Comparison of ENCODE assay signal across 1 cellular context in the genomic region with DNA sequence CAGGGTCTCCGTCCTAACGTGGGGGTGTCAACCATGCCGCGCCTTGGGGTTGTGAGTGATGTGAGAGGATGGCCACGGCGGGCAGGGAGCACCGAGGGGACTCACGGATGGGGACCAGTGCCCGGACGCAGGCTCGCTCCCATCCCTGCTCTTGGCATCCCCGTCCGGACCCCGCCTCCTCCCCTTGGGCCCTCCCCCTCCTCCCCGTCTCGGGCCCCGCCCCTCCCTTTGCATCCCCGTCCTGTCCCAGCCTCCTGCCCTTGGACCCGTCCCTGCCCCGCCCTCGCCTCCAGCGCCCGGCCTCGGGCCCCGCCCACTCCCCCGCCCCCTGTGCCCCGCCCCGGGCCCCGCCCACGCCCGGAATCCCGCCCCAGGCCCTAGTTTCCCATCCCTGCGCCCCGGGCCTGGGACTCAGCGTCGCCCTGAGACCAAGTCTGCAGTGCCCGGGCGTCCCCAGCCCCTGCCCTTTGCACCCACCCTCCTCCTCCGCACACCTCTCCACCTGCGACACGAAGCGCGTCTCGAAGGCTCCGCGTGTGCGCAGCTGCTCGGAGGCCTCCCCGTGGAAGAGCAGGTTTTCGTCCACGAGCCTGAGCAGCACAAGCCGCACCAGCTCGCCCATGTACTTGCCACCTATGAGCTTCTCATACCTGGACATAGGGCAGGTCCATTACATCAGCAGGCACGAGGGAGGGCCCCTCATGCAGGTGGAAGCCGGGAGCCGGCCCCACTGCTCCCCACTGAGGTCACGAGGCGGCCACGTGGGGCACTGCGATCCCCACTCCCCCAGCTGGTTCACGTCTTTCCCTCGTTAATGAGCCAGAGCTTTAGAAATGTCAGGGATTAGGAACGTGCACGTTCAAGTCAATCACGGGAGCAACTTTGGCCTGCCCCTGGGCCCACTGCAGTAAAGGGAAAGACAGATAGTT.
TF ChIP-seq lines count a peak whose summit lies in the region.

No MANE protein-coding gene starts in this region.

TF ChIP-seq in K562, 482 proteins besides CTCF, POLR2A, EP300 and RAD21 (continues in another document):
- TF ChIP-seq BHLHE40 (IDR thresholded peaks at IDR 0.05; ENCODE audit: low read length) (peak; percentile 27; the same call in 1 of the 2 replicates), DMBX1 (CRISPR knock-in tag; IDR thresholded peaks at IDR 0.05; ENCODE audit: borderline replicate concordance) (no peak), PCBP1 (IDR thresholded peaks at IDR 0.05; ENCODE audit: low read depth, low read length, poor library complexity, severe bottlenecking) (peak; percentile 73), PURB (CRISPR knock-in tag; IDR thresholded peaks at IDR 0.05; ENCODE audit: low read depth) (no peak), MIER1 (IDR thresholded peaks at IDR 0.05; ENCODE audit: low read depth) (no peak), ILF3 (IDR thresholded peaks at IDR 0.05; ENCODE audit: borderline replicate concordance) (no peak), ZFP30 (CRISPR knock-in tag; IDR thresholded peaks at IDR 0.05; ENCODE audit: borderline replicate concordance) (no peak), SLC30A9 (CRISPR knock-in tag; IDR thresholded peaks at IDR 0.05) (no peak), SAFB (IDR thresholded peaks at IDR 0.05; ENCODE audit: borderline replicate concordance, low read depth, low read length) (no peak), POLR2AphosphoS5 (IDR thresholded peaks at IDR 0.05; ENCODE audit: control insufficient read depth, insufficient read depth, low read depth, low read length) (no peak), ZNF212 (CRISPR knock-in tag; IDR thresholded peaks at IDR 0.05) (no peak), HMG20B (CRISPR knock-in tag; IDR thresholded peaks at IDR 0.05) (no peak), ZC3H4 (CRISPR knock-in tag; IDR thresholded peaks at IDR 0.05; ENCODE audit: borderline replicate concordance) (no peak), HNRNPL (IDR thresholded peaks at IDR 0.05; ENCODE audit: low read depth, low read length) (no peak), HEY1 (CRISPR knock-in tag; IDR thresholded peaks at IDR 0.05; ENCODE audit: borderline replicate concordance) (no peak), SMARCA5 (IDR thresholded peaks at IDR 0.05) (no peak), ZNF830 (CRISPR knock-in tag; IDR thresholded peaks at IDR 0.05) (no peak), ZNF699 (CRISPR knock-in tag; IDR thresholded peaks at IDR 0.05; ENCODE audit: insufficient replicate concordance) (no peak), MTA1 (IDR thresholded peaks at IDR 0.05; ENCODE audit: borderline replicate concordance) (no peak), PPARD (CRISPR knock-in tag; IDR thresholded peaks at IDR 0.05) (no peak), ZNF384 (IDR thresholded peaks at IDR 0.05; ENCODE audit: low read depth, low read length) (no peak), U2AF2 (optimal IDR thresholded peaks at IDR 0.05; ENCODE audit: low read depth, low read length) (no peak), FOXM1 (IDR thresholded peaks at IDR 0.05; ENCODE audit: low read depth) (no peak), FOXM1 (CRISPR knock-in tag; IDR thresholded peaks at IDR 0.05; ENCODE audit: low read depth) (no peak), TCFL5 (CRISPR knock-in tag; conservative IDR thresholded peaks at IDR 0.05) (no peak), GTF2F1 (IDR thresholded peaks at IDR 0.05; ENCODE audit: low read depth, low read length) (no peak), ZNF143 (CRISPR knock-in tag; IDR thresholded peaks at IDR 0.05) (no peak), THRAP3 (IDR thresholded peaks at IDR 0.05; ENCODE audit: borderline replicate concordance) (no peak), HLTF (IDR thresholded peaks at IDR 0.05) (no peak), EZH2 (IDR thresholded peaks at IDR 0.05; ENCODE audit: borderline replicate concordance, low read depth, low read length) (no peak), TBP (optimal IDR thresholded peaks at IDR 0.05; ENCODE audit: low read depth, low read length) (no peak), ZKSCAN8 (CRISPR knock-in tag; IDR thresholded peaks at IDR 0.05) (no peak), SRF (CRISPR knock-in tag; IDR thresholded peaks at IDR 0.05) (no peak), FIP1L1 (IDR thresholded peaks at IDR 0.05; ENCODE audit: low read depth, low read length, poor library complexity, severe bottlenecking) (no peak), ETV5 (CRISPR knock-in tag; IDR thresholded peaks at IDR 0.05; ENCODE audit: low read depth) (no peak), ZSCAN32 (CRISPR knock-in tag; IDR thresholded peaks at IDR 0.05) (no peak), PHF21A (IDR thresholded peaks at IDR 0.05; ENCODE audit: borderline replicate concordance, low read depth) (no peak)
- TF ChIP-seq, protein P1, sequence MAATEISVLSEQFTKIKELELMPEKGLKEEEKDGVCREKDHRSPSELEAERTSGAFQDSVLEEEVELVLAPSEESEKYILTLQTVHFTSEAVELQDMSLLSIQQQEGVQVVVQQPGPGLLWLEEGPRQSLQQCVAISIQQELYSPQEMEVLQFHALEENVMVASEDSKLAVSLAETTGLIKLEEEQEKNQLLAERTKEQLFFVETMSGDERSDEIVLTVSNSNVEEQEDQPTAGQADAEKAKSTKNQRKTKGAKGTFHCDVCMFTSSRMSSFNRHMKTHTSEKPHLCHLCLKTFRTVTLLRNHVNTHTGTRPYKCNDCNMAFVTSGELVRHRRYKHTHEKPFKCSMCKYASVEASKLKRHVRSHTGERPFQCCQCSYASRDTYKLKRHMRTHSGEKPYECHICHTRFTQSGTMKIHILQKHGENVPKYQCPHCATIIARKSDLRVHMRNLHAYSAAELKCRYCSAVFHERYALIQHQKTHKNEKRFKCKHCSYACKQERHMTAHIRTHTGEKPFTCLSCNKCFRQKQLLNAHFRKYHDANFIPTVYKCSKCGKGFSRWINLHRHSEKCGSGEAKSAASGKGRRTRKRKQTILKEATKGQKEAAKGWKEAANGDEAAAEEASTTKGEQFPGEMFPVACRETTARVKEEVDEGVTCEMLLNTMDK (IDR thresholded peaks at IDR 0.05; ENCODE audit: borderline replicate concordance, insufficient read depth, low read depth, low read length, poor library complexity, severe bottlenecking), result no peak
- TF ChIP-seq, protein P2, sequence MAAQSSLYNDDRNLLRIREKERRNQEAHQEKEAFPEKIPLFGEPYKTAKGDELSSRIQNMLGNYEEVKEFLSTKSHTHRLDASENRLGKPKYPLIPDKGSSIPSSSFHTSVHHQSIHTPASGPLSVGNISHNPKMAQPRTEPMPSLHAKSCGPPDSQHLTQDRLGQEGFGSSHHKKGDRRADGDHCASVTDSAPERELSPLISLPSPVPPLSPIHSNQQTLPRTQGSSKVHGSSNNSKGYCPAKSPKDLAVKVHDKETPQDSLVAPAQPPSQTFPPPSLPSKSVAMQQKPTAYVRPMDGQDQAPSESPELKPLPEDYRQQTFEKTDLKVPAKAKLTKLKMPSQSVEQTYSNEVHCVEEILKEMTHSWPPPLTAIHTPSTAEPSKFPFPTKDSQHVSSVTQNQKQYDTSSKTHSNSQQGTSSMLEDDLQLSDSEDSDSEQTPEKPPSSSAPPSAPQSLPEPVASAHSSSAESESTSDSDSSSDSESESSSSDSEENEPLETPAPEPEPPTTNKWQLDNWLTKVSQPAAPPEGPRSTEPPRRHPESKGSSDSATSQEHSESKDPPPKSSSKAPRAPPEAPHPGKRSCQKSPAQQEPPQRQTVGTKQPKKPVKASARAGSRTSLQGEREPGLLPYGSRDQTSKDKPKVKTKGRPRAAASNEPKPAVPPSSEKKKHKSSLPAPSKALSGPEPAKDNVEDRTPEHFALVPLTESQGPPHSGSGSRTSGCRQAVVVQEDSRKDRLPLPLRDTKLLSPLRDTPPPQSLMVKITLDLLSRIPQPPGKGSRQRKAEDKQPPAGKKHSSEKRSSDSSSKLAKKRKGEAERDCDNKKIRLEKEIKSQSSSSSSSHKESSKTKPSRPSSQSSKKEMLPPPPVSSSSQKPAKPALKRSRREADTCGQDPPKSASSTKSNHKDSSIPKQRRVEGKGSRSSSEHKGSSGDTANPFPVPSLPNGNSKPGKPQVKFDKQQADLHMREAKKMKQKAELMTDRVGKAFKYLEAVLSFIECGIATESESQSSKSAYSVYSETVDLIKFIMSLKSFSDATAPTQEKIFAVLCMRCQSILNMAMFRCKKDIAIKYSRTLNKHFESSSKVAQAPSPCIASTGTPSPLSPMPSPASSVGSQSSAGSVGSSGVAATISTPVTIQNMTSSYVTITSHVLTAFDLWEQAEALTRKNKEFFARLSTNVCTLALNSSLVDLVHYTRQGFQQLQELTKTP (IDR thresholded peaks at IDR 0.05; ENCODE audit: low read depth in 1 of 2, partially characterized antibody in 2 of 2), result no peak
- TF ChIP-seq, protein P3, sequence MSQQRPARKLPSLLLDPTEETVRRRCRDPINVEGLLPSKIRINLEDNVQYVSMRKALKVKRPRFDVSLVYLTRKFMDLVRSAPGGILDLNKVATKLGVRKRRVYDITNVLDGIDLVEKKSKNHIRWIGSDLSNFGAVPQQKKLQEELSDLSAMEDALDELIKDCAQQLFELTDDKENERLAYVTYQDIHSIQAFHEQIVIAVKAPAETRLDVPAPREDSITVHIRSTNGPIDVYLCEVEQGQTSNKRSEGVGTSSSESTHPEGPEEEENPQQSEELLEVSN (IDR thresholded peaks at IDR 0.05; ENCODE audit: borderline replicate concordance in 1 of 2, extremely low read depth in 1 of 2, insufficient read depth in 1 of 2, insufficient read length in 1 of 2, low read depth in 1 of 2, low read length in 1 of 2, poor library complexity in 1 of 2, severe bottlenecking in 1 of 2), result peak; percentile 42 to 75
- TF ChIP-seq, protein P4, sequence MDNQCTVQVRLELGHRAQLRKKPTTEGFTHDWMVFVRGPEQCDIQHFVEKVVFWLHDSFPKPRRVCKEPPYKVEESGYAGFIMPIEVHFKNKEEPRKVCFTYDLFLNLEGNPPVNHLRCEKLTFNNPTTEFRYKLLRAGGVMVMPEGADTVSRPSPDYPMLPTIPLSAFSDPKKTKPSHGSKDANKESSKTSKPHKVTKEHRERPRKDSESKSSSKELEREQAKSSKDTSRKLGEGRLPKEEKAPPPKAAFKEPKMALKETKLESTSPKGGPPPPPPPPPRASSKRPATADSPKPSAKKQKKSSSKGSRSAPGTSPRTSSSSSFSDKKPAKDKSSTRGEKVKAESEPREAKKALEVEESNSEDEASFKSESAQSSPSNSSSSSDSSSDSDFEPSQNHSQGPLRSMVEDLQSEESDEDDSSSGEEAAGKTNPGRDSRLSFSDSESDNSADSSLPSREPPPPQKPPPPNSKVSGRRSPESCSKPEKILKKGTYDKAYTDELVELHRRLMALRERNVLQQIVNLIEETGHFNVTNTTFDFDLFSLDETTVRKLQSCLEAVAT (IDR thresholded peaks at IDR 0.05), result no peak; a peak in 1 of 4 replicates
- TF ChIP-seq, protein P5, sequence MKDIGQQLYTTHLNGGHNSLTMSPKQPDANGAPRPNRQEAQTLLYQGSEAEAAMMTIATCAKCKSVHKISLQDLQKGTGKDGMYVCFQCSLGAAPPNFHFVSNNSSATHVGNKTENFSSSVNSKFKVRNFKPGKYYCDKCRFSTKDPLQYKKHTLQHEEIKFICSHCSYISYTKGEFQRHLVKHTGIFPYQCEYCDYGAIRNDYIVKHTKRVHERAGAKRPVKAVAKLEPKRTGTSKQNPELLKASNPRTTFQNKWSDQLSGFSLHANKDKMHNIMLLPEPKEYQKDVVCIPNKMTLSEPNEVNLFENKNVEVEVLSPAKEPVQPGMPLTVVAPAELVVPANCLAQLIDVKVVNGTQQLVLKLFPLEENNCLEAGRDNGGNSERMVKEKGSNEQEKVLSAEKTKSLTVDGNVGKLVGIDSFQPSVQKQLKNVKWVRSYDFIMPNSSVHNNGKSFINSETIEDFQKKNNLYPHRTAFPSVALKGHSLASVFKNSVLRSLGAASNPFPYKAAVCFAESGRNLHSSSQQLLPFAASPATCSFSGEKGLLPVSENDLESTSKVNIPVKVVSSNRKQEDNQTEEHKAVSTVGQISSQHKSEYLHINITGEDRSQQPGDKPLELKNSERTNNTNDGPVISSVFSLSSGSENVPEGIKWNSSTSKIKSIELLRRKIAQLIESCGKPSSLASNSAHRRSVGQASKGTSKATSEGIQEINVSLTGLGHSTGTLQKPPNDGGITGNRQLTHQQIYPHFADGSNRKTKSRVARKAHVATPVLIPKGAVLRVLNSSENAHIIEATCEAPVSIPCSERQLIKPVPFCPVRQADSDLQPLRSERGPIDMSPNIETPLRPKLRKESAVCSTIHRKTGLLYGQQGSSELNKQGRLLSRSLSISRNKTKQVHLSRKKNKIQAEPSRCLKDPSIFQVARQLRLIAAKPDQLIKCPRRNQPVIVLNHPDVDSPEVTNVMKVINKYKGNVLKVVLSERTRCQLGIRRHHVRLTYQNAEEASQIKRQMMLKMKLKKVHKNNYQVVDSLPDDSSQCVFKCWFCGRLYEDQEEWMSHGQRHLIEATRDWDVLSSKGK (CRISPR knock-in tag; IDR thresholded peaks at IDR 0.05), result no peak
- TF ChIP-seq, protein P6, sequence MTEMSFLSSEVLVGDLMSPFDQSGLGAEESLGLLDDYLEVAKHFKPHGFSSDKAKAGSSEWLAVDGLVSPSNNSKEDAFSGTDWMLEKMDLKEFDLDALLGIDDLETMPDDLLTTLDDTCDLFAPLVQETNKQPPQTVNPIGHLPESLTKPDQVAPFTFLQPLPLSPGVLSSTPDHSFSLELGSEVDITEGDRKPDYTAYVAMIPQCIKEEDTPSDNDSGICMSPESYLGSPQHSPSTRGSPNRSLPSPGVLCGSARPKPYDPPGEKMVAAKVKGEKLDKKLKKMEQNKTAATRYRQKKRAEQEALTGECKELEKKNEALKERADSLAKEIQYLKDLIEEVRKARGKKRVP (CRISPR knock-in tag; IDR thresholded peaks at IDR 0.05), result no peak
- TF ChIP-seq, protein P7, sequence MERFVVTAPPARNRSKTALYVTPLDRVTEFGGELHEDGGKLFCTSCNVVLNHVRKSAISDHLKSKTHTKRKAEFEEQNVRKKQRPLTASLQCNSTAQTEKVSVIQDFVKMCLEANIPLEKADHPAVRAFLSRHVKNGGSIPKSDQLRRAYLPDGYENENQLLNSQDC (CRISPR knock-in tag; IDR thresholded peaks at IDR 0.05), result no peak
- TF ChIP-seq, protein P8, sequence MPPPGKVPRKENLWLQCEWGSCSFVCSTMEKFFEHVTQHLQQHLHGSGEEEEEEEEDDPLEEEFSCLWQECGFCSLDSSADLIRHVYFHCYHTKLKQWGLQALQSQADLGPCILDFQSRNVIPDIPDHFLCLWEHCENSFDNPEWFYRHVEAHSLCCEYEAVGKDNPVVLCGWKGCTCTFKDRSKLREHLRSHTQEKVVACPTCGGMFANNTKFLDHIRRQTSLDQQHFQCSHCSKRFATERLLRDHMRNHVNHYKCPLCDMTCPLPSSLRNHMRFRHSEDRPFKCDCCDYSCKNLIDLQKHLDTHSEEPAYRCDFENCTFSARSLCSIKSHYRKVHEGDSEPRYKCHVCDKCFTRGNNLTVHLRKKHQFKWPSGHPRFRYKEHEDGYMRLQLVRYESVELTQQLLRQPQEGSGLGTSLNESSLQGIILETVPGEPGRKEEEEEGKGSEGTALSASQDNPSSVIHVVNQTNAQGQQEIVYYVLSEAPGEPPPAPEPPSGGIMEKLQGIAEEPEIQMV (tag; conservative IDR thresholded peaks at IDR 0.05; ENCODE audit: low read depth), result no peak
- TF ChIP-seq, protein P9, sequence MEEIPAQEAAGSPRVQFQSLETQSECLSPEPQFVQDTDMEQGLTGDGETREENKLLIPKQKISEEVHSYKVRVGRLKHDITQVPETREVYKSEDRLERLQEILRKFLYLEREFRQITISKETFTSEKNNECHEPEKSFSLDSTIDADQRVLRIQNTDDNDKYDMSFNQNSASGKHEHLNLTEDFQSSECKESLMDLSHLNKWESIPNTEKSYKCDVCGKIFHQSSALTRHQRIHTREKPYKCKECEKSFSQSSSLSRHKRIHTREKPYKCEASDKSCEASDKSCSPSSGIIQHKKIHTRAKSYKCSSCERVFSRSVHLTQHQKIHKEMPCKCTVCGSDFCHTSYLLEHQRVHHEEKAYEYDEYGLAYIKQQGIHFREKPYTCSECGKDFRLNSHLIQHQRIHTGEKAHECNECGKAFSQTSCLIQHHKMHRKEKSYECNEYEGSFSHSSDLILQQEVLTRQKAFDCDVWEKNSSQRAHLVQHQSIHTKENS (CRISPR knock-in tag; IDR thresholded peaks at IDR 0.05), result no peak
